Comparison of ENCODE assay signal across 8 cellular contexts in the genomic region with DNA sequence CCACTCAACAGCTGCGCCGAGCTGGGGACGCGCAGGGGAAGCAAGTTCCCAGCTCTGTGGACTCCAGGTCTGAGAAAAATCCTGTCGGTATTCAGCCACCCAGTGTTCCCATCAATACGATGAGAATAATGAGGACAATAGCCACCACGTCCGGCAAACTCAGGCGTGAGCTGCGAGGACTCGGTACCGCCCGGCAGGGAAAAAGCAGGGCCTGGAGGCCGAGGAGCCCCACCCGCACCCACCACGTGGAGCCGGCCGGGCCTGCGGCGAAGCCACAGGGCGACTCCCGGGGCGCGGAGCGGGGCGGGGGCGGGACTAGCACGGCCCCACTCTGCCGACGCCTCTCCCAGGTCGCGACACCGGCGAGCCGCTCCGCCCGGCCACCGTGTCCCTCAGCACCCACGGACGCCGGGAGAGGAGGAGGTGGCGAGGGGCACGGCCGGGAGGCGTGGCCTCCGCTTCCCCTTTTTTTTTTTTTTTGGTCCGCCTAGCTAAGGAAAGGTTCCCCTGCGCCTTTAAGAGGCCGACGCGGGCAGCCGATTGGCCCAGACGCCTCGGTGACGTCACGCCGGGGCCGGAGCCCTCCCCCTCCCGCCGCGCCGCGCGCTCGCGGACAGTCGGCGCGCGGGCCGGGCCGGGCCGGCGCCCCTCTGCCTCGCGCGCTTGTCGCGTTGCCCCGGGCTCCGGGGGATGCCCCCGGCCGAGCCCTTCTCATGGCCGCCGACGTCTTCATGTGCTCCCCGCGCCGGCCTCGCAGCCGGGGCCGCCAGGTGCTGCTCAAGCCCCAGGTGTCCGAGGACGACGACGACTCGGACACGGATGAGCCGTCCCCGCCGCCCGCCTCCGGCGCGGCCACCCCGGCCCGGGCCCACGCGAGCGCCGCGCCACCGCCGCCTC. TPM values are rescaled to one million over a fixed set of nuclear protein-coding genes. Genes with fewer than 3 reads are reported as not detected.
DNase-seq lines count a peak whose midpoint lies in the region; ATAC-seq and TF ChIP-seq lines count a peak whose summit lies in the region.

TSS of gene MLXIP (plus strand) at position 616 of the 897 bp plus-strand sequence. CDS start at position 714, 98 bp downstream.

- no peaks in the 10 kb centered on the region for H3K36me3 ChIP-seq in kidney epithelial cell (ENCODE audit: control insufficient read depth, insufficient read depth, low read length)

- peak; percentile 90 for ATAC-seq in GM19025 (IDR thresholded peaks at IDR 0.05; ENCODE audit: low read depth, unreplicated experiment)
- peak; percentile 76 for ATAC-seq in HG03342 (IDR thresholded peaks at IDR 0.05; ENCODE audit: unreplicated experiment)

- TF ChIP-seq CTCF in AG09309 (IDR thresholded peaks at IDR 0.05; ENCODE audit: control insufficient read depth, insufficient read depth, low read depth, low read length, missing control alignments) (no peak), kidney epithelial cell (IDR thresholded peaks at IDR 0.05; ENCODE audit: insufficient read depth, low read length, poor library complexity, severe bottlenecking) (no peak)

- DNase-seq in AG09309 (ENCODE audit: low read depth) (no peak), NCI-H460 (ENCODE audit: extremely low read depth, low read depth) (peak; percentile 91), cerebellar cortex (ENCODE audit: low spot score) (peak; percentile 93), kidney epithelial cell (ENCODE audit: low read depth) (no peak)
- DNase-seq in activated CD4-positive, CD25-positive, alpha-beta regulatory T cell treated with anti-CD3 and anti-CD28 coated beads, Interleukin-2, amount 50 U/mL, for 72 hours: peak; percentile 90
- DNase-seq in stimulated activated CD4-positive, alpha-beta T cell treated with anti-CD3 and anti-CD28 coated beads, Interleukin-1b, Interleukin-23, amount 100 ng/mL, for 1 hour (ENCODE audit: low read depth in 2 of 2): peak; percentile 75 to 76

- no peaks in the 10 kb centered on the region for H3K27me3 ChIP-seq in kidney epithelial cell (ENCODE audit: control insufficient read depth, insufficient read depth, low read length)

- H3K4me3 ChIP-seq in AG09309 (ENCODE audit: control insufficient read depth, low read depth, low read length): peak within 1 kb of the TSS; percentile 78
- H3K4me3 ChIP-seq in kidney epithelial cell (ENCODE audit: low read depth, low read length): peak within 1 kb of the TSS; percentile 78

RNA-seq across cellular contexts. Expression of gene MLXIP, which starts in this region (rescaled TPM):
- total RNA-seq in NCI-H460 (2014; rRNA removed; shearing (Covaris generic)): 8.3 and 8.5 TPM in 2 replicates
- polyA plus RNA-seq in NCI-H460 (2014; cell fraction: nucleus; rRNA removed): 14.1 and 22.9 TPM in 2 replicates
- total RNA-seq in kidney epithelial cell: 34.2 and 35.7 TPM in 2 replicates

Comparison
In these comparisons a context has a peak if more than half of its experiments do, and no peak if none do; other contexts are left out.
1. DNase-seq: peak in NCI-H460 (single experiment), activated CD4-positive, CD25-positive, alpha-beta regulatory T cell treated with anti-CD3 and anti-CD28 coated beads, Interleukin-2, amount 50 U/mL, for 72 hours (single experiment), cerebellar cortex (single experiment) and stimulated activated CD4-positive, alpha-beta T cell treated with anti-CD3 and anti-CD28 coated beads, Interleukin-1b, Interleukin-23, amount 100 ng/mL, for 1 hour (2 of 2); none in AG09309 (single experiment) and kidney epithelial cell (single experiment).